ENCODE assay signal across 20 cellular contexts in genomic region chr11:12458042-12458441, GRCh38.
A peak's percentile ranks its signal among the peaks of the same experiment; 100 is the strongest.
DNase-seq lines count a peak whose midpoint lies in the region; ATAC-seq and TF ChIP-seq lines count a peak whose summit lies in the region.
"Had no signal": no experiment of that assay in that cellular context is flagged by ENCODE, and none has a peak within 500 bp of the region (broad histone marks: within the 10 kb centered on the region; RNA-seq: fewer than 3 reads in every experiment).

No MANE protein-coding gene starts in this region.

- in situ Hi-C loops in transverse colon (cut with MboI; ENCODE audit: low pct_ligation_motif_present in 1 of 4, low pct_unique_long_range_greater_than_20kb in 1 of 4, low sequenced_read_pairs in 3 of 4) (no loop called here), ACHN (cut with HindIII; ENCODE audit: low pct_ligation_motif_present, low pct_unique_long_range_greater_than_20kb, low sequenced_read_pairs) (no loop called here)

- ATAC-seq in heart right ventricle (peak in 6 of 8 donors; percentile 30 to 60 (median 40)), GM21737 (IDR thresholded peaks at IDR 0.05; ENCODE audit: unreplicated experiment) (no peak)
- ATAC-seq: psoas muscle had no signal

- H3K36me3 ChIP-seq in heart right ventricle (no peaks in the 10 kb centered on the region), rectal smooth muscle tissue (ENCODE audit: control insufficient read depth, insufficient read depth, low read length) (no peaks in the 10 kb centered on the region), transverse colon (no peaks in the 10 kb centered on the region)
- H3K36me3 ChIP-seq: neutrophil had no signal

- 78 to 82% methylated on average over 6 of the region's 6 CpGs for WGBS in heart right ventricle, 2 donors
- 78 to 81% methylated on average over 5 to 6 of the region's 6 CpGs for WGBS in transverse colon (ENCODE audit: low coverage in 1 of 2), 2 donors

- no peaks in the 10 kb centered on the region for H3K9me3 ChIP-seq in heart right ventricle
- H3K9me3 ChIP-seq in transverse colon = no peaks in the 10 kb centered on the region
- H3K9me3 ChIP-seq: neutrophil, psoas muscle had no signal

- H3K4me1 ChIP-seq in heart right ventricle (peaks cover 12 to 87% (median 78%) of the 10 kb centered on the region in 9 donors), rectal smooth muscle tissue (ENCODE audit: control insufficient read depth, insufficient read depth, low read length) (peaks cover 49% of the 10 kb centered on the region), transverse colon (peaks cover 4 to 31% (median 23%) of the 10 kb centered on the region in 4 donors)
- H3K4me1 ChIP-seq: psoas muscle had no signal

- H3K27me3 ChIP-seq in dorsolateral prefrontal cortex = no peaks in the 10 kb centered on the region
- H3K27me3 ChIP-seq in heart right ventricle = no peaks in the 10 kb centered on the region
- H3K27me3 ChIP-seq in rectal smooth muscle tissue (ENCODE audit: control insufficient read depth, insufficient read depth, low read length) = no peaks in the 10 kb centered on the region
- H3K27me3 ChIP-seq in transverse colon = no peaks in the 10 kb centered on the region

- intact Hi-C loops in dorsolateral prefrontal cortex (cut with DNase I) (no loop called here), heart right ventricle (cut with DNase I) (no loop called here), transverse colon (cut with DNase I; ENCODE audit: low total_unique reads) (loop anchor here (10.0 kb wide), 1 partner anchor 53 kb away; no protein-coding TSS in a partner anchor)

- peak overlapping the region in 41 of 59 donors; percentile 2 to 91 (median 61) for H3K27ac ChIP-seq in dorsolateral prefrontal cortex
- H3K27ac ChIP-seq in heart right ventricle = peak overlapping the region in 5 of 10 donors; percentile 17 to 54 (median 37)
- peak overlapping the region; percentile 90 for H3K27ac ChIP-seq in rectal smooth muscle tissue (ENCODE audit: low read depth, low read length)
- peak overlapping the region; percentile 65 to 85 (median 78) for H3K27ac ChIP-seq in transverse colon
- H3K27ac ChIP-seq: neutrophil, psoas muscle had no signal

- TF ChIP-seq POLR2A in transverse colon (IDR thresholded peaks at IDR 0.05) = no peak

- H3K4me3 ChIP-seq in dorsolateral prefrontal cortex = no peak overlapping the region
- H3K4me3 ChIP-seq in heart right ventricle = no peak overlapping the region
- peak overlapping the region; percentile 11 for H3K4me3 ChIP-seq in rectal smooth muscle tissue (ENCODE audit: low read length)
- H3K4me3 ChIP-seq in transverse colon = no peak overlapping the region
- H3K4me3 ChIP-seq: psoas muscle had no signal

- DNase-seq in dorsolateral prefrontal cortex (peak in 1 of 10 donors; percentile 17), heart right ventricle (no peak), transverse colon (no peak), ACHN (no peak), pons (ENCODE audit: low spot score) (no peak)
- DNase-seq: activated CD4-positive, alpha-beta T cell treated with anti-CD3 and anti-CD28 coated beads, Interleukin-2, amount 50 U/mL, for 48 hours; activated naive CD4-positive, alpha-beta T cell treated with anti-CD3 and anti-CD28 coated beads for 36 hours; Calu3; glutamatergic neuron; KG1; MM.1S; NCI-H1417; NCI-H2081 treated with DMSO at 0.1 percent for 48 hours; NCI-H774; psoas muscle; RPMI8226; stimulated activated CD4-positive, alpha-beta T cell treated with anti-CD3 and anti-CD28 coated beads, Interleukin-2, amount 100 ng/mL, for 48 hours had no signal

- no peak for TF ChIP-seq CTCF in dorsolateral prefrontal cortex (IDR thresholded peaks at IDR 0.05 in 54 of 56, conservative IDR thresholded peaks at IDR 0.05 in 2 of 56; ENCODE audit: low read depth in 1 of 56, partially characterized antibody in 56 of 56)
- no peak for TF ChIP-seq CTCF in heart right ventricle (IDR thresholded peaks at IDR 0.05)
- TF ChIP-seq CTCF in transverse colon (IDR thresholded peaks at IDR 0.05) = no peak

- peak; percentile 94 for TF ChIP-seq EP300 in transverse colon (IDR thresholded peaks at IDR 0.05; ENCODE audit: low read depth)

- H3K9ac ChIP-seq in rectal smooth muscle tissue (ENCODE audit: low read length) = no peak overlapping the region
